ENCODE assay signal across 13 cellular contexts in the genomic region with DNA sequence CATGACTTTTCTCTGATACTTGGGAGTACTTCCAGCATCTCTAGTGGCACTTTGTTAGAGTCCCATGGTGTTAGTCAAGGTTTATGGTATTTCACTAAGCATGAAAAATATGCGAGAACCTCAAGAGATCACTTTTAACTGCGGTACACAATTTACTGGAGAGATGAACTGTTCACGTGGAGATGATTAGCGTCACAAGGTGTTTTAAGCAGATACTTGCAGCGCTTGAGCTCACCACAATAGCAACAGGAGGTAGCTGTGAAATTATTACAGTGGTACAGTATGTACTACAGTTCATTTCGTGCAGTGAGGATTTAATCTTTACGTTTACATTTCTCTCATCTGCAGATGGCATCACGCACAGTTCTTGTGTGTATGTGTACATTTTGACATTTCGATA.
"Had no signal": no experiment of that assay in that cellular context is flagged by ENCODE, and none has a peak within 500 bp of the region (broad histone marks: within the 10 kb centered on the region; RNA-seq: fewer than 3 reads in every experiment).

No MANE protein-coding gene starts in this region.

- H3K4me3 Mint-ChIP-seq: activated naive CD8-positive, alpha-beta T cell; activated T-cell treated with anti-CD3 and anti-CD28 coated beads, Interleukin-2, amount 50 U/mL, for 4 hours; brain; stimulated activated effector memory CD8-positive, alpha-beta T cell treated with anti-CD3 and anti-CD28 coated beads, Interleukin-12 subunit alpha, Interleukin-12 subunit beta, amount 100 ng/mL, for 72 hours; T-cell had no signal

- DNase-seq: activated CD4-positive, alpha-beta T cell treated with anti-CD3 and anti-CD28 coated beads for 1 hour; activated CD4-positive, alpha-beta T cell treated with anti-CD3 and anti-CD28 coated beads, Interleukin-2, amount 50 U/mL, for 48 hours; activated gamma-delta T cell; activated T-cell treated with anti-CD3 and anti-CD28 coated beads, Interleukin-2, amount 50 U/mL, for 4 hours; amygdala; cerebellar nuclear complex; dorsolateral prefrontal cortex; mesendoderm; T-cell; T1000 had no signal

- ATAC-seq: activated T-cell treated with anti-CD3 and anti-CD28 coated beads, Interleukin-2, amount 50 U/mL, for 4 hours; stimulated activated effector memory CD8-positive, alpha-beta T cell treated with anti-CD3 and anti-CD28 coated beads, Interleukin-12 subunit alpha, Interleukin-12 subunit beta, amount 100 ng/mL, for 72 hours; T-cell had no signal

- H3K27ac Mint-ChIP-seq: activated naive CD8-positive, alpha-beta T cell; brain; stimulated activated effector memory CD8-positive, alpha-beta T cell treated with anti-CD3 and anti-CD28 coated beads, Interleukin-12 subunit alpha, Interleukin-12 subunit beta, amount 100 ng/mL, for 72 hours; T-cell had no signal

- H3K27ac ChIP-seq: dorsolateral prefrontal cortex had no signal

- H3K9me3 Mint-ChIP-seq: stimulated activated effector memory CD8-positive, alpha-beta T cell treated with anti-CD3 and anti-CD28 coated beads, Interleukin-12 subunit alpha, Interleukin-12 subunit beta, amount 100 ng/mL, for 72 hours had no signal

- H3K36me3 Mint-ChIP-seq: brain; stimulated activated effector memory CD8-positive, alpha-beta T cell treated with anti-CD3 and anti-CD28 coated beads, Interleukin-12 subunit alpha, Interleukin-12 subunit beta, amount 100 ng/mL, for 72 hours; T-cell had no signal

- H3K4me3 ChIP-seq: dorsolateral prefrontal cortex had no signal
